14 cellular contexts compared by ENCODE assay signal in the genomic region with DNA sequence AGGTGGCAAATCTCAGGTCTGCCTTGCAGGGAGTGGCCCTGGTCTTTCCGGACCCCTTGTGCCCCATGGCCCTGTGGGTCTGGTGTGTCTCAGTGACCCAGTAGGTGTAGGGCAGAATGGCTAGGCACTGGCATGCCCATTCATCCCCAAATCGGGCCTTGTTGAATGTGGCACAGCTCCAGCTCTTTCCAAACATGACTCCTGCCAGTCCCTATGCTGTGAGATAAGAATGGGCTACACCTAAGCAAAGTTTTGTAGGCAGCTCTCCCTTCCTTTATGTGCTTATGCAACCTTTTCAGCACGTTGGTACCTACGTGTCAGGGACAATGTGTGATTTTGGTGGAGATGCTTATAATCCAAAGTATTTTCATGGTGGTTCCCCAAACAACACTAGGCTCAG. TPM values are rescaled to one million over a fixed set of nuclear protein-coding genes. Genes with fewer than 3 reads are reported as not detected.
A peak's percentile ranks its signal among the peaks of the same experiment; 100 is the strongest.
DNase-seq lines count a peak whose midpoint lies in the region; ATAC-seq and TF ChIP-seq lines count a peak whose summit lies in the region.
"Had no signal": no experiment of that assay in that cellular context is flagged by ENCODE, and none has a peak within 500 bp of the region (broad histone marks: within the 10 kb centered on the region; RNA-seq: fewer than 3 reads in every experiment).

No MANE protein-coding gene starts in this region.

- H3K4me3 ChIP-seq in left ventricle myocardium inferior (no peak overlapping the region), psoas muscle (no peak overlapping the region), osteoblast (ENCODE audit: insufficient read depth, low read length) (no peak overlapping the region)

- 42 to 60% (median 49%) methylated on average over 4 of the region's 4 CpGs for WGBS in psoas muscle, 3 donors

- peak overlapping the region; percentile 48; the same call in 1 of the 2 replicates for H3K27ac Mint-ChIP-seq in WTC11
- H3K27ac Mint-ChIP-seq: type B pancreatic cell had no signal

- intact Hi-C loops in left ventricle myocardium inferior (cut with micrococcal nuclease) (no loop called here), psoas muscle (cut with DNase I) (loop anchor here in 1 of 2 donors (5.0 kb wide), 2 partner anchors 37 to 58 kb away; no protein-coding TSS in a partner anchor), head of caudate nucleus (cut with DNase I) (no loop called here)

- H3K27ac ChIP-seq in C4-2B (peak overlapping the region; percentile 83), left ventricle myocardium inferior (replicated peaks) (peak overlapping the region; percentile 92), psoas muscle (peak overlapping the region; percentile 82), osteoblast (ENCODE audit: low read depth, low read length) (no peak overlapping the region)

- POLR2A ChIA-PET in WTC11 (lab: Charles Lee): no interaction called here

- H3K4me1 ChIP-seq in left ventricle myocardium inferior (peaks cover 100% of the 10 kb centered on the region), psoas muscle (peaks cover 100% of the 10 kb centered on the region), osteoblast (ENCODE audit: insufficient read depth, low read length) (peaks cover 50% of the 10 kb centered on the region)

- no peaks in the 10 kb centered on the region for H3K36me3 ChIP-seq in left ventricle myocardium inferior
- no peaks in the 10 kb centered on the region for H3K36me3 ChIP-seq in psoas muscle (ENCODE audit: insufficient read depth in 1 of 2, low read depth in 1 of 2)
- H3K36me3 ChIP-seq in osteoblast (ENCODE audit: insufficient read depth, low read length): no peaks in the 10 kb centered on the region

- DNase-seq in WTC11 (ENCODE audit: low spot score) (no peak), left ventricle myocardium inferior (no peak), psoas muscle (peak; percentile 17 to 46), osteoblast (ENCODE audit: insufficient read length, low spot score, missing footprints) (no peak), head of caudate nucleus (no peak), omental fat pad (ENCODE audit: low spot score) (no peak)
- DNase-seq: activated CD4-positive, alpha-beta T cell treated with anti-CD3 and anti-CD28 coated beads, Interleukin-2, amount 50 U/mL, for 48 hours; activated gamma-delta T cell treated with Interleukin-2 at 50 U/mL for 16 hours; hypothalamus; SHP77; T1000 had no signal

- H3K79me2 ChIP-seq in osteoblast (ENCODE audit: insufficient read depth, low read length): peaks cover 96% of the 10 kb centered on the region

- H3K36me3 Mint-ChIP-seq in WTC11: no peaks in the 10 kb centered on the region

- H2AFZ ChIP-seq in osteoblast (ENCODE audit: low read length): no peak overlapping the region

- H3K4me3 Mint-ChIP-seq in WTC11: no peak overlapping the region
- H3K4me3 Mint-ChIP-seq: type B pancreatic cell had no signal

- H3K4me1 Mint-ChIP-seq in WTC11: peaks cover 58% of the 10 kb centered on the region

- no peak for TF ChIP-seq CTCF in C4-2B (conservative IDR thresholded peaks at IDR 0.05)
- no peak for TF ChIP-seq CTCF in WTC11 (IDR thresholded peaks at IDR 0.05)
- TF ChIP-seq CTCF in left ventricle myocardium inferior (IDR thresholded peaks at IDR 0.05; ENCODE audit: borderline replicate concordance): no peak
- TF ChIP-seq CTCF in psoas muscle (IDR thresholded peaks at IDR 0.05): no peak
- no peak for TF ChIP-seq CTCF in osteoblast (IDR thresholded peaks at IDR 0.05; ENCODE audit: extremely low read depth, low read depth, low read length)
- no peak for TF ChIP-seq CTCF in omental fat pad (IDR thresholded peaks at IDR 0.05)

- no peaks in the 10 kb centered on the region for H3K9me3 Mint-ChIP-seq in WTC11
- H3K9me3 Mint-ChIP-seq: type B pancreatic cell had no signal

- H3K9me3 ChIP-seq in left ventricle myocardium inferior (replicated peaks) (no peaks in the 10 kb centered on the region), psoas muscle (no peaks in the 10 kb centered on the region), osteoblast (ENCODE audit: low read depth, low read length) (no peaks in the 10 kb centered on the region)

- H3K27me3 ChIP-seq in left ventricle myocardium inferior (ENCODE audit: low read depth) (no peaks in the 10 kb centered on the region), psoas muscle (ENCODE audit: insufficient read depth in 3 of 3, low read length in 2 of 3) (no peaks in the 10 kb centered on the region), osteoblast (ENCODE audit: insufficient read depth, low read length) (no peaks in the 10 kb centered on the region)

- peaks cover 50% of the 10 kb centered on the region for H4K20me1 ChIP-seq in osteoblast (ENCODE audit: insufficient read depth, low read length)

- no peak; the same call in 1 of the 2 replicates for ATAC-seq in WTC11
- ATAC-seq in psoas muscle: no peak
- ATAC-seq in GM21526 (IDR thresholded peaks at IDR 0.05; ENCODE audit: low FRiP score, unreplicated experiment): no peak
- no peak for ATAC-seq in omental fat pad (ENCODE audit: low FRiP score)

- H3K4me2 ChIP-seq in osteoblast (ENCODE audit: insufficient read depth, low read length): no peak overlapping the region

- no peaks in the 10 kb centered on the region for H3K27me3 Mint-ChIP-seq in WTC11 (ENCODE audit: low read depth)
- H3K27me3 Mint-ChIP-seq: type B pancreatic cell had no signal

- CTCF ChIA-PET in WTC11 (lab: Charles Lee): no interaction called here

TF ChIP-seq in WTC11, 78 proteins besides CTCF, POLR2A, EP300 and RAD21:
- no peak for TF ChIP-seq ZNF232 (CRISPR knock-in tag; IDR thresholded peaks at IDR 0.05)
- TF ChIP-seq NR2C2 (CRISPR knock-in tag; IDR thresholded peaks at IDR 0.05): no peak
- TF ChIP-seq, protein P1, sequence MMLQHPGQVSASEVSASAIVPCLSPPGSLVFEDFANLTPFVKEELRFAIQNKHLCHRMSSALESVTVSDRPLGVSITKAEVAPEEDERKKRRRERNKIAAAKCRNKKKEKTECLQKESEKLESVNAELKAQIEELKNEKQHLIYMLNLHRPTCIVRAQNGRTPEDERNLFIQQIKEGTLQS (CRISPR knock-in tag; conservative IDR thresholded peaks at IDR 0.05): no peak
- TF ChIP-seq JAZF1 (CRISPR knock-in tag; IDR thresholded peaks at IDR 0.05): no peak
- no peak for TF ChIP-seq EMX1 (CRISPR knock-in tag; IDR thresholded peaks at IDR 0.05)
- TF ChIP-seq NR3C1 (CRISPR knock-in tag; conservative IDR thresholded peaks at IDR 0.05; ENCODE audit: low read depth): no peak
- no peak for TF ChIP-seq CREM (CRISPR knock-in tag; IDR thresholded peaks at IDR 0.05)

RNA-seq across cellular contexts. Expression of a gene that starts 33.9 kb away (rescaled TPM):
- 15.6 to 18.1 TPM (median 17.8 TPM) in 3 replicates for total RNA-seq in WTC11 (2021)
- 34.8 TPM for total RNA-seq in left ventricle myocardium inferior
- total RNA-seq in psoas muscle: 100 to 1,000 TPM in 3 of 4 donors, 10 to 100 TPM in 1; 28.3 to 160 (median 144) TPM
- 10 to 100 TPM; 20.6 to 76.5 (median 35.8) TPM for polyA plus RNA-seq in psoas muscle
- 52.2 and 53.2 TPM in 2 replicates for total RNA-seq in osteoblast
- 100 to 1,000 TPM in 3 of 4 donors, 10 to 100 TPM in 1; 92.9 to 129 (median 113) TPM for total RNA-seq in omental fat pad

Comparison
In these comparisons a context has a peak if more than half of its experiments do, and no peak if none do; other contexts are left out.
1. DNase-seq: peak in psoas muscle (2 of 2); none in WTC11 (single experiment), left ventricle myocardium inferior (single experiment), osteoblast (single experiment), head of caudate nucleus (0 of 42) and omental fat pad (single experiment).